Comparison of ENCODE assay signal across 1 cellular context in genomic region chr6:52284460-52285173, GRCh38.
TF ChIP-seq lines count a peak whose summit lies in the region.

Gene MCM3, minus strand, starts transcription at chr6:52284742. Its CDS starts 68 bp downstream, at chr6:52284674.

TF ChIP-seq in HEK293, 187 proteins besides CTCF, POLR2A, EP300 and RAD21 (continued from another document and continues in another):
- TF ChIP-seq ZNF148 (tag by site-specific recombination; IDR thresholded peaks at IDR 0.05; ENCODE audit: borderline replicate concordance) (no peak), ZNF449 (tag by site-specific recombination; IDR thresholded peaks at IDR 0.05) (no peak), ZBTB8A (tag by site-specific recombination; IDR thresholded peaks at IDR 0.05) (0 out of 2 replicates have a peak, but pooled peaks have one; percentile 15), ZNF18 (tag by site-specific recombination; IDR thresholded peaks at IDR 0.05) (no peak), REST (tag by site-specific recombination; IDR thresholded peaks at IDR 0.05) (peak; percentile 44; the same call in 1 of the 2 replicates), ZBTB49 (tag by site-specific recombination; IDR thresholded peaks at IDR 0.05; ENCODE audit: low read depth) (no peak), TSHZ1 (tag by site-specific recombination; IDR thresholded peaks at IDR 0.05; ENCODE audit: borderline replicate concordance) (no peak), ZNF391 (tag by site-specific recombination; IDR thresholded peaks at IDR 0.05; ENCODE audit: borderline replicate concordance, low read depth) (no peak), ZNF692 (tag by site-specific recombination; IDR thresholded peaks at IDR 0.05) (peak; percentile 12; the same call in 1 of the 2 replicates), ZNF510 (tag by site-specific recombination; IDR thresholded peaks at IDR 0.05; ENCODE audit: insufficient replicate concordance) (no peak), RBAK (tag by site-specific recombination; IDR thresholded peaks at IDR 0.05) (no peak), ZXDB (tag by site-specific recombination; IDR thresholded peaks at IDR 0.05) (peak; percentile 97), ZNF768 (tag by site-specific recombination; IDR thresholded peaks at IDR 0.05) (no peak), WT1 (tag by site-specific recombination; IDR thresholded peaks at IDR 0.05) (no peak; the same call in 1 of the 2 replicates), ZNF529 (tag by site-specific recombination; IDR thresholded peaks at IDR 0.05; ENCODE audit: insufficient replicate concordance) (no peak), ZBTB11 (tag by site-specific recombination; conservative IDR thresholded peaks at IDR 0.05; ENCODE audit: low read depth) (peak; percentile 65), ZNF677 (tag by site-specific recombination; IDR thresholded peaks at IDR 0.05) (0 out of 2 replicates have a peak, but pooled peaks have one; percentile 16), ZNF280C (tag by site-specific recombination; IDR thresholded peaks at IDR 0.05) (no peak), ZNF626 (tag by site-specific recombination; IDR thresholded peaks at IDR 0.05) (no peak), ZNF184 (tag by site-specific recombination; IDR thresholded peaks at IDR 0.05) (no peak), ZNF621 (tag by site-specific recombination; IDR thresholded peaks at IDR 0.05) (peak; percentile 95), PATZ1 (tag by site-specific recombination; IDR thresholded peaks at IDR 0.05) (peak; percentile 32; the same call in 1 of the 2 replicates), ZNF335 (tag by site-specific recombination; conservative IDR thresholded peaks at IDR 0.05) (peak; percentile 80), ZNF707 (tag by site-specific recombination; IDR thresholded peaks at IDR 0.05) (no peak), ZNF221 (tag by site-specific recombination; IDR thresholded peaks at IDR 0.05; ENCODE audit: borderline replicate concordance) (no peak)
